Comparison of ENCODE assay signal across 10 cellular contexts in genomic region chr18:53710080-53710479, GRCh38.
"Had no signal": no experiment of that assay in that cellular context is flagged by ENCODE, and none has a peak within 500 bp of the region (broad histone marks: within the 10 kb centered on the region; RNA-seq: fewer than 3 reads in every experiment).

No MANE protein-coding gene starts in this region.

- H2AFZ ChIP-seq: GM23248 had no signal

- H3K4me3 ChIP-seq: GM23248, HAP-1 had no signal

- H3K27ac Mint-ChIP-seq: H9, HFFc6 had no signal

- H3K4me1 ChIP-seq: HAP-1 had no signal

- DNase-seq: GM23248, GOT3, H7, H9, HCEC 1CT, HFFc6 had no signal

- H3K36me3 ChIP-seq: HAP-1 had no signal

- H3K4me3 Mint-ChIP-seq: H9, HFFc6 had no signal

- ATAC-seq: HCT116 had no signal

- FAIRE-seq: H1, H54 had no signal

- H3K9ac ChIP-seq: GM23248 had no signal

- H3K9me3 ChIP-seq: HAP-1 had no signal

- H3K27ac ChIP-seq: GM23248 had no signal
